11 cellular contexts compared by ENCODE assay signal in the genomic region with DNA sequence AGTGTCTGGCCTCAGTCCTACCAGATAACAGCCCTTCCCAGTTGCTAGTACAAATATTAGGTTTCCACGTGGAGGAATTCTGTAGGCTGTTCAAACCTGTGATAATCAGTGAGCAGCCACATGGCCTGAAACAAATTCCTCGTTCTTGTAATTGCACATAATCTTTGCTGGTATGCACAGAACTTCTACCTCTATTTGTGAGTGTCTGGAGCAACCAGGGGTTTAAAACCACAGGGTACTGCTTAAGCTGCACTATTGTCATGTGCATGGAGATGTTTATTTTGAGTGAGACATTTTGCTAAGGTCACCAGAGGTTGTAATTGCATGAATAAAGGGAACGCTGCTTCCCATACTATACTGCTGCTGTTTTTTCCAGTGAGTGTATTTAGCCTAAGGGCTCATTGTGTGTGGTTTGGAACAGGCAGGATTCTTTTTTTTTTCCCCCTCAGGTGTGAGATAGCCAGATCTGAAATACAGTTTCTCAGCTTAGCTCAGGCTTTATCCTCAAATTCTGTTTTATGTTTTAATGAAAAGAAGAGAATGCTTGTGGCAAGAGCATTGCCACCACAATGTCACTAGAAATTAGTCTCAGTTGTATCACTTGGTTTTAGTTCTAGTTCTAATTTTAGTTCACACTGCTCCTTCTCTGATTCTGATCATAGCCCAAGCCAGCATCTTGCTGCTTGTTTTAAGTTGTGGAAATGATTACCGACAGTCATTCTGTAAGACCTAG.
DNase-seq lines count a peak whose midpoint lies in the region; ATAC-seq, FAIRE-seq and TF ChIP-seq lines count a peak whose summit lies in the region.
"Had no signal": no experiment of that assay in that cellular context is flagged by ENCODE, and none has a peak within 500 bp of the region (broad histone marks: within the 10 kb centered on the region; RNA-seq: fewer than 3 reads in every experiment).

No MANE protein-coding gene starts in this region.

- peak; percentile 89 for FAIRE-seq in HepG2 (lab: Jason Lieb, UNC)

- intact Hi-C loops in IMR-90 (cut with micrococcal nuclease) (no loop called here), HepG2 (cut with micrococcal nuclease; ENCODE audit: unreplicated experiment) (loop anchor here (2.0 kb wide), 1 partner anchor 40 kb away; no protein-coding TSS in a partner anchor)

- no peaks in the 10 kb centered on the region for H3K27me3 Mint-ChIP-seq in glutamatergic neuron (ENCODE audit: unreplicated experiment)

- POLR2A ChIA-PET in IMR-90 (lab: Charles Lee; ENCODE audit: unreplicated experiment) = no interaction called here
- POLR2A ChIA-PET in HepG2 (lab: Yijun Ruan, JAX) = interaction anchor here (1.0 to 4.5 kb wide), 3 partner anchors 13 to 39 kb away, joined by 3 to 45 read pairs (median 22); no protein-coding TSS in a partner anchor

- no peak overlapping the region for H3K18ac ChIP-seq in IMR-90 (ENCODE audit: low read depth, low read length)

- dilution Hi-C loops in IMR-90 (cut with HindIII; ENCODE audit: low sequenced_read_pairs, unreplicated experiment) = no loop called here

- H2BK120ac ChIP-seq in IMR-90 (ENCODE audit: low read depth, low read length) = no peak overlapping the region

- H3K9me3 Mint-ChIP-seq in glutamatergic neuron (ENCODE audit: unreplicated experiment) = no peaks in the 10 kb centered on the region
- H3K9me3 Mint-ChIP-seq: HFFc6 had no signal

- H4K5ac ChIP-seq in IMR-90 (ENCODE audit: low read depth, low read length) = no peak overlapping the region

- 0 out of 4 replicates have a peak, but pooled peaks of 1 of the 2 experiments have one; percentile 14 for TF ChIP-seq EP300 in HepG2 (IDR thresholded peaks at IDR 0.05; ENCODE audit: low read depth in 2 of 2, low read length in 2 of 2)
- TF ChIP-seq EP300 in HepG2 (CRISPR knock-in tag; IDR thresholded peaks at IDR 0.05; ENCODE audit: borderline replicate concordance) = no peak

- H3K79me2 ChIP-seq in HepG2 (ENCODE audit: insufficient read depth, low read length) = no peaks in the 10 kb centered on the region
- no peaks in the 10 kb centered on the region for H3K79me2 ChIP-seq in osteoblast (ENCODE audit: insufficient read depth, low read length)

- no peak overlapping the region for H3K4me3 ChIP-seq in IMR-90 (ENCODE audit: insufficient read depth, low read depth, low read length)
- H3K4me3 ChIP-seq in cardiac fibroblast (replicated peaks in 1 of 2; ENCODE audit: low read depth in 2 of 2, low read length in 2 of 2) = no peak overlapping the region
- H3K4me3 ChIP-seq in HepG2 (replicated peaks in 1 of 3; ENCODE audit: insufficient read depth in 1 of 3, low read depth in 2 of 3, low read length in 3 of 3) = no peak overlapping the region
- H3K4me3 ChIP-seq in osteoblast (ENCODE audit: insufficient read depth, low read length) = no peak overlapping the region

- no peak overlapping the region for H3K56ac ChIP-seq in IMR-90 (ENCODE audit: extremely low read depth, insufficient read depth, low read length)

- H3K14ac ChIP-seq in IMR-90 (replicated peaks; ENCODE audit: low read depth, low read length) = no peak overlapping the region

- peak overlapping the region; percentile 61; the same call in 1 of the 2 replicates for H3K27ac ChIP-seq in C4-2B
- H3K27ac ChIP-seq in IMR-90 (ENCODE audit: insufficient read depth, low read length) = no peak overlapping the region
- peak overlapping the region; percentile 52 for H3K27ac ChIP-seq in HepG2 (ENCODE audit: extremely low read length, insufficient read depth, low read length)
- no peak overlapping the region for H3K27ac ChIP-seq in osteoblast (ENCODE audit: low read depth, low read length)

- no peak overlapping the region for H3K4me3 Mint-ChIP-seq in glutamatergic neuron (ENCODE audit: unreplicated experiment)
- H3K4me3 Mint-ChIP-seq: HFFc6 had no signal

- WGBS in IMR-90 (ENCODE audit: extremely low coverage in 2 of 2, insufficient read length in 1 of 2), 2 experiments = no CpG with 5 or more reads among the region's 4 CpGs
- 25% methylated on average over 4 of the region's 4 CpGs for WGBS in HepG2 (ENCODE audit: low lambda C conversion rate)

- BruUV-seq in IMR-90 (replicated peaks; lab: Mats Ljungman, UMichigan) (no TSS peak), HepG2 (replicated peaks; lab: Mats Ljungman, UMichigan) (no TSS peak)

- H3K4me1 Mint-ChIP-seq in glutamatergic neuron (ENCODE audit: low read depth, unreplicated experiment) = no peaks in the 10 kb centered on the region

- H3K79me1 ChIP-seq in IMR-90 (ENCODE audit: low read depth in 1 of 2, low read length in 2 of 2) = no peaks in the 10 kb centered on the region

- no peak overlapping the region for H2AK5ac ChIP-seq in IMR-90 (ENCODE audit: low read depth, low read length)

- H3K9me3 ChIP-seq in IMR-90 (ENCODE audit: control insufficient read depth, insufficient read depth, low read length) = no peaks in the 10 kb centered on the region
- H3K9me3 ChIP-seq in HepG2 (ENCODE audit: low read length) = no peaks in the 10 kb centered on the region
- no peaks in the 10 kb centered on the region for H3K9me3 ChIP-seq in osteoblast (ENCODE audit: low read depth, low read length)

- no peaks in the 10 kb centered on the region for H3K27me3 ChIP-seq in IMR-90 (ENCODE audit: control insufficient read depth, insufficient read depth, low read length)
- H3K27me3 ChIP-seq in HepG2 (ENCODE audit: control insufficient read depth in 1 of 2, insufficient read depth in 2 of 2, low read length in 2 of 2) = no peaks in the 10 kb centered on the region
- H3K27me3 ChIP-seq in osteoblast (ENCODE audit: insufficient read depth, low read length) = no peaks in the 10 kb centered on the region

- H4K20me1 ChIP-seq in IMR-90 (ENCODE audit: insufficient read depth, low read length) (no peaks in the 10 kb centered on the region), HepG2 (ENCODE audit: insufficient read depth, low read length) (no peaks in the 10 kb centered on the region; the same call in 1 of the 2 replicates), osteoblast (ENCODE audit: insufficient read depth, low read length) (no peaks in the 10 kb centered on the region)

- ATAC-seq in IMR-90 (ENCODE audit: low read depth) = peak; percentile 17; the same call in 1 of the 2 replicates
- peak; percentile 91 for ATAC-seq in HepG2
- ATAC-seq in GM21423 (IDR thresholded peaks at IDR 0.05; ENCODE audit: unreplicated experiment) = no peak
- no peak for ATAC-seq in HG03039 (IDR thresholded peaks at IDR 0.05; ENCODE audit: unreplicated experiment)

- H3K4ac ChIP-seq in IMR-90 (ENCODE audit: low read depth, low read length) = no peak overlapping the region

- no peak overlapping the region for H2BK15ac ChIP-seq in IMR-90 (ENCODE audit: low read depth, low read length)

- TF ChIP-seq RAD21 in IMR-90 (IDR thresholded peaks at IDR 0.05; ENCODE audit: low read length) (no peak), HepG2 (CRISPR knock-in tag; IDR thresholded peaks at IDR 0.05) (no peak)

- TF ChIP-seq CTCF in C4-2B (conservative IDR thresholded peaks at IDR 0.05) (no peak), IMR-90 (conservative IDR thresholded peaks at IDR 0.05; ENCODE audit: low read depth, low read length) (no peak), cardiac fibroblast (IDR thresholded peaks at IDR 0.05; ENCODE audit: low read depth, low read length) (no peak), HepG2 (CRISPR knock-in tag; IDR thresholded peaks at IDR 0.05) (no peak), glutamatergic neuron (IDR thresholded peaks at IDR 0.05; ENCODE audit: partially characterized antibody, unreplicated experiment) (no peak), osteoblast (IDR thresholded peaks at IDR 0.05; ENCODE audit: extremely low read depth, low read depth, low read length) (no peak)

- no peak overlapping the region for H4K91ac ChIP-seq in IMR-90 (ENCODE audit: insufficient read depth, low read depth, low read length)

- H3K9me1 ChIP-seq in IMR-90 (ENCODE audit: insufficient read depth, low read length) = no peaks in the 10 kb centered on the region

- H3K9ac ChIP-seq in IMR-90 (ENCODE audit: low read depth, low read length) = no peak overlapping the region
- no peak overlapping the region for H3K9ac ChIP-seq in HepG2 (ENCODE audit: insufficient read depth, low read depth, low read length)

- H2AFZ ChIP-seq in IMR-90 (replicated peaks; ENCODE audit: low read length, poor library complexity) (no peak overlapping the region), HepG2 (ENCODE audit: low read length) (no peak overlapping the region), osteoblast (ENCODE audit: low read length) (no peak overlapping the region)

- no peak overlapping the region for H2BK20ac ChIP-seq in IMR-90 (ENCODE audit: low read depth, low read length)

- no peak overlapping the region for H2AK9ac ChIP-seq in IMR-90 (replicated peaks; ENCODE audit: low read depth, low read length, poor library complexity)

- DNase-seq in IMR-90 = peak; percentile 2
- peak; percentile 7 to 78 for DNase-seq in cardiac fibroblast (ENCODE audit: low read depth in 2 of 2)
- DNase-seq in HepG2 (ENCODE audit: low spot score) = peak; percentile 88
- DNase-seq in glutamatergic neuron = no peak
- DNase-seq in osteoblast (ENCODE audit: insufficient read length, low spot score, missing footprints) = no peak
- DNase-seq: activated T-cell treated with anti-CD3 and anti-CD28 coated beads for 4 hours, HFFc6, NCI-H146 had no signal

- no peak overlapping the region for H3K23ac ChIP-seq in IMR-90 (ENCODE audit: low read depth, low read length)

- CTCF ChIA-PET in IMR-90 (lab: Yijun Ruan, JAX) (no interaction called here), HepG2 (lab: Yijun Ruan, JAX; ENCODE audit: low intra/inter-chr PET ratio, low total read pairs) (no interaction called here)

- H3K36me3 Mint-ChIP-seq in glutamatergic neuron (ENCODE audit: unreplicated experiment) = no peaks in the 10 kb centered on the region

- in situ Hi-C loops in IMR-90 (cut with MboI; ENCODE audit: low sequenced_read_pairs) = no loop called here
- in situ Hi-C loops in HepG2 (cut with HindIII; ENCODE audit: extremely low pct_ligation_motif_present, low pct_unique_long_range_greater_than_20kb) = loop anchor here (5.0 kb wide), 1 partner anchor 41 kb away; no protein-coding TSS in a partner anchor

- H3K4me2 ChIP-seq in IMR-90 (ENCODE audit: low read depth, low read length) = no peak overlapping the region
- peak overlapping the region; percentile 15; the same call in 1 of the 2 replicates for H3K4me2 ChIP-seq in HepG2 (ENCODE audit: low read depth, low read length)
- no peak overlapping the region for H3K4me2 ChIP-seq in osteoblast (ENCODE audit: insufficient read depth, low read length)

- H3K4me1 ChIP-seq in IMR-90 (ENCODE audit: control insufficient read depth, insufficient read depth, low read length) (peaks cover 2% of the 10 kb centered on the region; the same call in 1 of the 2 replicates), HepG2 (ENCODE audit: insufficient read depth, low read length) (peaks cover 38% of the 10 kb centered on the region), osteoblast (ENCODE audit: insufficient read depth, low read length) (peaks cover 6% of the 10 kb centered on the region)

- H3K27ac Mint-ChIP-seq in glutamatergic neuron (ENCODE audit: unreplicated experiment) = no peak overlapping the region
- H3K27ac Mint-ChIP-seq: HFFc6 had no signal

- TF ChIP-seq POLR2A in IMR-90 (IDR thresholded peaks at IDR 0.05; ENCODE audit: low read depth, low read length) = no peak
- TF ChIP-seq POLR2A in HepG2 (IDR thresholded peaks at IDR 0.05; ENCODE audit: insufficient read depth in 1 of 2, low read depth in 2 of 2, low read length in 2 of 2) = no peak

- no peak overlapping the region for H4K8ac ChIP-seq in IMR-90 (ENCODE audit: low read depth in 2 of 2, low read length in 2 of 2)

- H3K36me3 ChIP-seq in IMR-90 (ENCODE audit: control insufficient read depth, insufficient read depth, low read length) (no peaks in the 10 kb centered on the region), HepG2 (replicated peaks in 1 of 2; ENCODE audit: control insufficient read depth in 1 of 2, insufficient read depth in 2 of 2, low read length in 2 of 2) (peaks cover 8 to 34% of the 10 kb centered on the region in 2 experiments; a peak in 4 of 5 replicates), osteoblast (ENCODE audit: insufficient read depth, low read length) (no peaks in the 10 kb centered on the region)

- H2BK5ac ChIP-seq in IMR-90 (ENCODE audit: low read depth, low read length, poor library complexity, severe bottlenecking) = no peak overlapping the region

Comparison
In these comparisons a context has a peak if more than half of its experiments do, and no peak if none do; other contexts are left out.
1. H3K27ac ChIP-seq: peak in C4-2B (single experiment) and HepG2 (single experiment); none in IMR-90 (single experiment) and osteoblast (single experiment).
2. ATAC-seq: peak in IMR-90 (single experiment) and HepG2 (single experiment); none in GM21423 (single experiment) and HG03039 (single experiment).
3. DNase-seq: peak in IMR-90 (single experiment), cardiac fibroblast (2 of 2) and HepG2 (single experiment); none in glutamatergic neuron (single experiment) and osteoblast (single experiment).